1 cellular context compared by ENCODE assay signal in the genomic region with DNA sequence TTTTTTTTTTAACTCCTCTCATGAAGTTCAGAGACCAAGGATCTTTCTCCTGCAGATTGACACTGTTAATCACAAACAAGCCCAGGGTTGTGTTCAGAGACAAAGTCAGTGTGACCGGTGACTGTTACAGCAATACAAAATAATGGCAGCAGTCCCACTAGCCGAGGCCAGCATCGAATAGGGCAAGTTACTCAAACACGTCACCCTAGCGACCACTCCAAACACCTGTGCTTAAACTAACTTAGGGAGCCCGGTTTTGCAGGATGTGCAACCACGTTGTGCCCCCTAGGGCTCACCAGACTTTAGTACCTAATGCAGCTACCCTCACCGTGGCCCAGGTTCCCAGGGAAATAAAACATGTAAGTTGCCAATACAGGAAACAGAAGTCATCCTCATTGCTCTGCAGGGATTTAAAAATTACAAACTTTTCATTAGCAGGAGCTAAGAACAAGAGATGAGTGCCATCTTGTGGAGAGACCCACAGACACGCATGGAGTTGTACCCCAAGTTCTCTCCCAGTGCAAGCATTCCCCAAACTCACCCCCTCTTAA.
TF ChIP-seq lines count a peak whose summit lies in the region.

No MANE protein-coding gene starts in this region.

TF ChIP-seq in HepG2, 621 proteins besides CTCF, POLR2A, EP300 and RAD21 (continued from another document and continues in another):
- TF ChIP-seq PCBP1 (IDR thresholded peaks at IDR 0.05; ENCODE audit: borderline replicate concordance, low read depth, low read length) = no peak
- TF ChIP-seq KAT8 (CRISPR knock-in tag; IDR thresholded peaks at IDR 0.05) = no peak
- TF ChIP-seq TOPORS (CRISPR knock-in tag; IDR thresholded peaks at IDR 0.05) = no peak
- 0 out of 2 replicates have a peak, but pooled peaks have one; percentile 14 for TF ChIP-seq ZNF350 (CRISPR knock-in tag; IDR thresholded peaks at IDR 0.05; ENCODE audit: borderline replicate concordance, low read depth)
- TF ChIP-seq YEATS4 (CRISPR knock-in tag; IDR thresholded peaks at IDR 0.05; ENCODE audit: borderline replicate concordance) = no peak
- TF ChIP-seq, protein P1, sequence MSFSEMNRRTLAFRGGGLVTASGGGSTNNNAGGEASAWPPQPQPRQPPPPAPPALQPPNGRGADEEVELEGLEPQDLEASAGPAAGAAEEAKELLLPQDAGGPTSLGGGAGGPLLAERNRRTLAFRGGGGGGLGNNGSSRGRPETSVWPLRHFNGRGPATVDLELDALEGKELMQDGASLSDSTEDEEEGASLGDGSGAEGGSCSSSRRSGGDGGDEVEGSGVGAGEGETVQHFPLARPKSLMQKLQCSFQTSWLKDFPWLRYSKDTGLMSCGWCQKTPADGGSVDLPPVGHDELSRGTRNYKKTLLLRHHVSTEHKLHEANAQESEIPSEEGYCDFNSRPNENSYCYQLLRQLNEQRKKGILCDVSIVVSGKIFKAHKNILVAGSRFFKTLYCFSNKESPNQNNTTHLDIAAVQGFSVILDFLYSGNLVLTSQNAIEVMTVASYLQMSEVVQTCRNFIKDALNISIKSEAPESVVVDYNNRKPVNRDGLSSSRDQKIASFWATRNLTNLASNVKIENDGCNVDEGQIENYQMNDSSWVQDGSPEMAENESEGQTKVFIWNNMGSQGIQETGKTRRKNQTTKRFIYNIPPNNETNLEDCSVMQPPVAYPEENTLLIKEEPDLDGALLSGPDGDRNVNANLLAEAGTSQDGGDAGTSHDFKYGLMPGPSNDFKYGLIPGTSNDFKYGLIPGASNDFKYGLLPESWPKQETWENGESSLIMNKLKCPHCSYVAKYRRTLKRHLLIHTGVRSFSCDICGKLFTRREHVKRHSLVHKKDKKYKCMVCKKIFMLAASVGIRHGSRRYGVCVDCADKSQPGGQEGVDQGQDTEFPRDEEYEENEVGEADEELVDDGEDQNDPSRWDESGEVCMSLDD (CRISPR knock-in tag; IDR thresholded peaks at IDR 0.05; ENCODE audit: borderline replicate concordance) = 0 out of 2 replicates have a peak, but pooled peaks have one; percentile 64
- no peak for TF ChIP-seq SMARCE1 (IDR thresholded peaks at IDR 0.05; ENCODE audit: borderline replicate concordance)
- TF ChIP-seq HOXA7 (CRISPR knock-in tag; IDR thresholded peaks at IDR 0.05) = no peak
- no peak for TF ChIP-seq ZNF460 (CRISPR knock-in tag; IDR thresholded peaks at IDR 0.05; ENCODE audit: borderline replicate concordance)
- no peak for TF ChIP-seq SP1 (IDR thresholded peaks at IDR 0.05)
- TF ChIP-seq SP1 (CRISPR knock-in tag; IDR thresholded peaks at IDR 0.05) = no peak
- TF ChIP-seq ZNF33B (CRISPR knock-in tag; IDR thresholded peaks at IDR 0.05) = no peak
- no peak for TF ChIP-seq GLI4 (CRISPR knock-in tag; IDR thresholded peaks at IDR 0.05; ENCODE audit: borderline replicate concordance)
- no peak for TF ChIP-seq PHF20 (CRISPR knock-in tag; IDR thresholded peaks at IDR 0.05)
- TF ChIP-seq RBM22 (optimal IDR thresholded peaks at IDR 0.05; ENCODE audit: low read length) = no peak
- TF ChIP-seq, protein P2, sequence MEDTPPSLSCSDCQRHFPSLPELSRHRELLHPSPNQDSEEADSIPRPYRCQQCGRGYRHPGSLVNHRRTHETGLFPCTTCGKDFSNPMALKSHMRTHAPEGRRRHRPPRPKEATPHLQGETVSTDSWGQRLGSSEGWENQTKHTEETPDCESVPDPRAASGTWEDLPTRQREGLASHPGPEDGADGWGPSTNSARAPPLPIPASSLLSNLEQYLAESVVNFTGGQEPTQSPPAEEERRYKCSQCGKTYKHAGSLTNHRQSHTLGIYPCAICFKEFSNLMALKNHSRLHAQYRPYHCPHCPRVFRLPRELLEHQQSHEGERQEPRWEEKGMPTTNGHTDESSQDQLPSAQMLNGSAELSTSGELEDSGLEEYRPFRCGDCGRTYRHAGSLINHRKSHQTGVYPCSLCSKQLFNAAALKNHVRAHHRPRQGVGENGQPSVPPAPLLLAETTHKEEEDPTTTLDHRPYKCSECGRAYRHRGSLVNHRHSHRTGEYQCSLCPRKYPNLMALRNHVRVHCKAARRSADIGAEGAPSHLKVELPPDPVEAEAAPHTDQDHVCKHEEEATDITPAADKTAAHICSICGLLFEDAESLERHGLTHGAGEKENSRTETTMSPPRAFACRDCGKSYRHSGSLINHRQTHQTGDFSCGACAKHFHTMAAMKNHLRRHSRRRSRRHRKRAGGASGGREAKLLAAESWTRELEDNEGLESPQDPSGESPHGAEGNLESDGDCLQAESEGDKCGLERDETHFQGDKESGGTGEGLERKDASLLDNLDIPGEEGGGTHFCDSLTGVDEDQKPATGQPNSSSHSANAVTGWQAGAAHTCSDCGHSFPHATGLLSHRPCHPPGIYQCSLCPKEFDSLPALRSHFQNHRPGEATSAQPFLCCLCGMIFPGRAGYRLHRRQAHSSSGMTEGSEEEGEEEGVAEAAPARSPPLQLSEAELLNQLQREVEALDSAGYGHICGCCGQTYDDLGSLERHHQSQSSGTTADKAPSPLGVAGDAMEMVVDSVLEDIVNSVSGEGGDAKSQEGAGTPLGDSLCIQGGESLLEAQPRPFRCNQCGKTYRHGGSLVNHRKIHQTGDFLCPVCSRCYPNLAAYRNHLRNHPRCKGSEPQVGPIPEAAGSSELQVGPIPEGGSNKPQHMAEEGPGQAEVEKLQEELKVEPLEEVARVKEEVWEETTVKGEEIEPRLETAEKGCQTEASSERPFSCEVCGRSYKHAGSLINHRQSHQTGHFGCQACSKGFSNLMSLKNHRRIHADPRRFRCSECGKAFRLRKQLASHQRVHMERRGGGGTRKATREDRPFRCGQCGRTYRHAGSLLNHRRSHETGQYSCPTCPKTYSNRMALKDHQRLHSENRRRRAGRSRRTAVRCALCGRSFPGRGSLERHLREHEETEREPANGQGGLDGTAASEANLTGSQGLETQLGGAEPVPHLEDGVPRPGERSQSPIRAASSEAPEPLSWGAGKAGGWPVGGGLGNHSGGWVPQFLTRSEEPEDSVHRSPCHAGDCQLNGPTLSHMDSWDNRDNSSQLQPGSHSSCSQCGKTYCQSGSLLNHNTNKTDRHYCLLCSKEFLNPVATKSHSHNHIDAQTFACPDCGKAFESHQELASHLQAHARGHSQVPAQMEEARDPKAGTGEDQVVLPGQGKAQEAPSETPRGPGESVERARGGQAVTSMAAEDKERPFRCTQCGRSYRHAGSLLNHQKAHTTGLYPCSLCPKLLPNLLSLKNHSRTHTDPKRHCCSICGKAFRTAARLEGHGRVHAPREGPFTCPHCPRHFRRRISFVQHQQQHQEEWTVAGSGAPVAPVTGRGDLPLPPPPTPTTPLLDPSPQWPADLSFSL (CRISPR knock-in tag; IDR thresholded peaks at IDR 0.05) = peak; percentile 72; the same call in 1 of the 2 replicates
- TF ChIP-seq, protein P3, sequence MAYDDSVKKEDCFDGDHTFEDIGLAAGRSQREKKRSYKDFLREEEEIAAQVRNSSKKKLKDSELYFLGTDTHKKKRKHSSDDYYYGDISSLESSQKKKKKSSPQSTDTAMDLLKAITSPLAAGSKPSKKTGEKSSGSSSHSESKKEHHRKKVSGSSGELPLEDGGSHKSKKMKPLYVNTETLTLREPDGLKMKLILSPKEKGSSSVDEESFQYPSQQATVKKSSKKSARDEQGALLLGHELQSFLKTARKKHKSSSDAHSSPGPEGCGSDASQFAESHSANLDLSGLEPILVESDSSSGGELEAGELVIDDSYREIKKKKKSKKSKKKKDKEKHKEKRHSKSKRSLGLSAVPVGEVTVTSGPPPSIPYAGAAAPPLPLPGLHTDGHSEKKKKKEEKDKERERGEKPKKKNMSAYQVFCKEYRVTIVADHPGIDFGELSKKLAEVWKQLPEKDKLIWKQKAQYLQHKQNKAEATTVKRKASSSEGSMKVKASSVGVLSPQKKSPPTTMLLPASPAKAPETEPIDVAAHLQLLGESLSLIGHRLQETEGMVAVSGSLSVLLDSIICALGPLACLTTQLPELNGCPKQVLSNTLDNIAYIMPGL (CRISPR knock-in tag; IDR thresholded peaks at IDR 0.05; ENCODE audit: borderline replicate concordance in 1 of 2, low read depth in 1 of 2) = peak in 1 of 2 experiments; percentile 30; a peak in 1 of 4 replicates
- TF ChIP-seq KDM4B (CRISPR knock-in tag; IDR thresholded peaks at IDR 0.05) = no peak
- no peak for TF ChIP-seq ZFP36L1 (CRISPR knock-in tag; IDR thresholded peaks at IDR 0.05)
- TF ChIP-seq EHMT2 (IDR thresholded peaks at IDR 0.05; ENCODE audit: borderline replicate concordance, low read depth, low read length) = no peak
- TF ChIP-seq NR2F2 (IDR thresholded peaks at IDR 0.05; ENCODE audit: borderline replicate concordance, low read depth) = no peak
- no peak for TF ChIP-seq TEAD2 (CRISPR knock-in tag; IDR thresholded peaks at IDR 0.05)
- no peak for TF ChIP-seq ZMYM3 (CRISPR knock-in tag; IDR thresholded peaks at IDR 0.05)
- TF ChIP-seq, protein P4, sequence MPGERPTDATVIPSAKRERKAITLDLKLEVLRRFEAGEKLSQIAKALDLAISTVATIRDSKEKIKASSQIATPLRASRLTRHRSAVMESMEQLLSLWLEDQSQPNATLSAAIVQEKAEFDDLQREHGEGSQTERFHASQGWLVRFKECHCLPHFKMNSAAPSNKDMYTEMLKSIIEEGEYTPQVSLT (CRISPR knock-in tag; IDR thresholded peaks at IDR 0.05; ENCODE audit: borderline replicate concordance, low read depth) = no peak
- no peak for TF ChIP-seq ZNF552 (CRISPR knock-in tag; IDR thresholded peaks at IDR 0.05; ENCODE audit: borderline replicate concordance)
- TF ChIP-seq ZBTB20 (CRISPR knock-in tag; IDR thresholded peaks at IDR 0.05; ENCODE audit: borderline replicate concordance, low read depth) = no peak
- TF ChIP-seq ZNF792 (CRISPR knock-in tag; IDR thresholded peaks at IDR 0.05) = no peak
- TF ChIP-seq KLF16 (CRISPR knock-in tag; IDR thresholded peaks at IDR 0.05) = no peak
- peak; percentile 68; the same call in 1 of the 2 replicates for TF ChIP-seq GFI1 (CRISPR knock-in tag; IDR thresholded peaks at IDR 0.05; ENCODE audit: borderline replicate concordance)
- TF ChIP-seq NR2C2 (CRISPR knock-in tag; IDR thresholded peaks at IDR 0.05; ENCODE audit: borderline replicate concordance) = no peak
- TF ChIP-seq ZNF101 (CRISPR knock-in tag; IDR thresholded peaks at IDR 0.05; ENCODE audit: borderline replicate concordance, low read depth) = no peak
- TF ChIP-seq, protein P5, sequence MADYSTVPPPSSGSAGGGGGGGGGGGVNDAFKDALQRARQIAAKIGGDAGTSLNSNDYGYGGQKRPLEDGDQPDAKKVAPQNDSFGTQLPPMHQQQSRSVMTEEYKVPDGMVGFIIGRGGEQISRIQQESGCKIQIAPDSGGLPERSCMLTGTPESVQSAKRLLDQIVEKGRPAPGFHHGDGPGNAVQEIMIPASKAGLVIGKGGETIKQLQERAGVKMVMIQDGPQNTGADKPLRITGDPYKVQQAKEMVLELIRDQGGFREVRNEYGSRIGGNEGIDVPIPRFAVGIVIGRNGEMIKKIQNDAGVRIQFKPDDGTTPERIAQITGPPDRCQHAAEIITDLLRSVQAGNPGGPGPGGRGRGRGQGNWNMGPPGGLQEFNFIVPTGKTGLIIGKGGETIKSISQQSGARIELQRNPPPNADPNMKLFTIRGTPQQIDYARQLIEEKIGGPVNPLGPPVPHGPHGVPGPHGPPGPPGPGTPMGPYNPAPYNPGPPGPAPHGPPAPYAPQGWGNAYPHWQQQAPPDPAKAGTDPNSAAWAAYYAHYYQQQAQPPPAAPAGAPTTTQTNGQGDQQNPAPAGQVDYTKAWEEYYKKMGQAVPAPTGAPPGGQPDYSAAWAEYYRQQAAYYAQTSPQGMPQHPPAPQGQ (CRISPR knock-in tag; IDR thresholded peaks at IDR 0.05; ENCODE audit: borderline replicate concordance) = no peak
- no peak for TF ChIP-seq KDM3A (CRISPR knock-in tag; IDR thresholded peaks at IDR 0.05; ENCODE audit: low read depth)
- TF ChIP-seq, protein P6, sequence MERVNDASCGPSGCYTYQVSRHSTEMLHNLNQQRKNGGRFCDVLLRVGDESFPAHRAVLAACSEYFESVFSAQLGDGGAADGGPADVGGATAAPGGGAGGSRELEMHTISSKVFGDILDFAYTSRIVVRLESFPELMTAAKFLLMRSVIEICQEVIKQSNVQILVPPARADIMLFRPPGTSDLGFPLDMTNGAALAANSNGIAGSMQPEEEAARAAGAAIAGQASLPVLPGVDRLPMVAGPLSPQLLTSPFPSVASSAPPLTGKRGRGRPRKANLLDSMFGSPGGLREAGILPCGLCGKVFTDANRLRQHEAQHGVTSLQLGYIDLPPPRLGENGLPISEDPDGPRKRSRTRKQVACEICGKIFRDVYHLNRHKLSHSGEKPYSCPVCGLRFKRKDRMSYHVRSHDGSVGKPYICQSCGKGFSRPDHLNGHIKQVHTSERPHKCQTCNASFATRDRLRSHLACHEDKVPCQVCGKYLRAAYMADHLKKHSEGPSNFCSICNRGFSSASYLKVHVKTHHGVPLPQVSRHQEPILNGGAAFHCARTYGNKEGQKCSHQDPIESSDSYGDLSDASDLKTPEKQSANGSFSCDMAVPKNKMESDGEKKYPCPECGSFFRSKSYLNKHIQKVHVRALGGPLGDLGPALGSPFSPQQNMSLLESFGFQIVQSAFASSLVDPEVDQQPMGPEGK (CRISPR knock-in tag; IDR thresholded peaks at IDR 0.05) = no peak
- TF ChIP-seq TBL1XR1 (IDR thresholded peaks at IDR 0.05; ENCODE audit: borderline replicate concordance, low read length, partially characterized antibody) = peak; percentile 10
- TF ChIP-seq, protein P7, sequence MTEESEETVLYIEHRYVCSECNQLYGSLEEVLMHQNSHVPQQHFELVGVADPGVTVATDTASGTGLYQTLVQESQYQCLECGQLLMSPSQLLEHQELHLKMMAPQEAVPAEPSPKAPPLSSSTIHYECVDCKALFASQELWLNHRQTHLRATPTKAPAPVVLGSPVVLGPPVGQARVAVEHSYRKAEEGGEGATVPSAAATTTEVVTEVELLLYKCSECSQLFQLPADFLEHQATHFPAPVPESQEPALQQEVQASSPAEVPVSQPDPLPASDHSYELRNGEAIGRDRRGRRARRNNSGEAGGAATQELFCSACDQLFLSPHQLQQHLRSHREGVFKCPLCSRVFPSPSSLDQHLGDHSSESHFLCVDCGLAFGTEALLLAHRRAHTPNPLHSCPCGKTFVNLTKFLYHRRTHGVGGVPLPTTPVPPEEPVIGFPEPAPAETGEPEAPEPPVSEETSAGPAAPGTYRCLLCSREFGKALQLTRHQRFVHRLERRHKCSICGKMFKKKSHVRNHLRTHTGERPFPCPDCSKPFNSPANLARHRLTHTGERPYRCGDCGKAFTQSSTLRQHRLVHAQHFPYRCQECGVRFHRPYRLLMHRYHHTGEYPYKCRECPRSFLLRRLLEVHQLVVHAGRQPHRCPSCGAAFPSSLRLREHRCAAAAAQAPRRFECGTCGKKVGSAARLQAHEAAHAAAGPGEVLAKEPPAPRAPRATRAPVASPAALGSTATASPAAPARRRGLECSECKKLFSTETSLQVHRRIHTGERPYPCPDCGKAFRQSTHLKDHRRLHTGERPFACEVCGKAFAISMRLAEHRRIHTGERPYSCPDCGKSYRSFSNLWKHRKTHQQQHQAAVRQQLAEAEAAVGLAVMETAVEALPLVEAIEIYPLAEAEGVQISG (CRISPR knock-in tag; IDR thresholded peaks at IDR 0.05) = no peak
- TF ChIP-seq, protein P8, sequence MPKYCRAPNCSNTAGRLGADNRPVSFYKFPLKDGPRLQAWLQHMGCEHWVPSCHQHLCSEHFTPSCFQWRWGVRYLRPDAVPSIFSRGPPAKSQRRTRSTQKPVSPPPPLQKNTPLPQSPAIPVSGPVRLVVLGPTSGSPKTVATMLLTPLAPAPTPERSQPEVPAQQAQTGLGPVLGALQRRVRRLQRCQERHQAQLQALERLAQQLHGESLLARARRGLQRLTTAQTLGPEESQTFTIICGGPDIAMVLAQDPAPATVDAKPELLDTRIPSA (CRISPR knock-in tag; IDR thresholded peaks at IDR 0.05; ENCODE audit: borderline replicate concordance) = no peak
- TF ChIP-seq TCF7L2 (IDR thresholded peaks at IDR 0.05; ENCODE audit: low read depth, low read length) = no peak
- no peak for TF ChIP-seq ZFP36L2 (CRISPR knock-in tag; IDR thresholded peaks at IDR 0.05)
